ENCODE assay signal across 14 cellular contexts in the genomic region with DNA sequence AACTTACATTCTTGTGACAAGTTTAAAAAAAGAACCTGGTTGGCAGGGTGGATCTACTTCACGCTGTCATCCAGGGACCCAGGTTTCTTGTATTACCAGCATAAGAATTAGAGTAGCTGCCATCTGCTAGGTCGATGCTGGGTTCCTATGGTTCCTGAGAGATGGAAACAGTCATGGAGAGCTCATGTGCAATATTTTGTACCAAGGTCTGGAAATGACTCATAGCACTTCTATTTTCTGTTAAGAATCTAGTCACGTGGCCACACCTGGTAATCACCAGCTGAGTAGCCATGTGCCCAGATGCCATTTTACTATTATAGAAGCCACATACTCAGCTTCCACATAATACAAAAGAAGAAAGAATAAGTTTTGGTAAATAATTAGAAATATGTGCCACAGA.
"Had no signal": no experiment of that assay in that cellular context is flagged by ENCODE, and none has a peak within 500 bp of the region (broad histone marks: within the 10 kb centered on the region; RNA-seq: fewer than 3 reads in every experiment).

No MANE protein-coding gene starts in this region.

- H3K27ac Mint-ChIP-seq: effector memory CD8-positive, alpha-beta T cell; naive thymus-derived CD4-positive, alpha-beta T cell; stimulated activated effector memory CD8-positive, alpha-beta T cell treated with anti-CD3 and anti-CD28 coated beads, Interleukin-12 subunit alpha, Interleukin-12 subunit beta, amount 100 ng/mL, for 72 hours; T-helper 17 cell had no signal

- H3K36me3 Mint-ChIP-seq: stimulated activated effector memory CD8-positive, alpha-beta T cell treated with anti-CD3 and anti-CD28 coated beads, Interleukin-12 subunit alpha, Interleukin-12 subunit beta, amount 100 ng/mL, for 72 hours had no signal

- H3K27me3 ChIP-seq: ascending aorta, tibial artery, uterus had no signal

- H3K36me3 ChIP-seq: ascending aorta, tibial artery, uterus had no signal

- ATAC-seq: effector memory CD8-positive, alpha-beta T cell; naive thymus-derived CD4-positive, alpha-beta T cell; stimulated activated effector memory CD8-positive, alpha-beta T cell treated with anti-CD3 and anti-CD28 coated beads, Interleukin-12 subunit alpha, Interleukin-12 subunit beta, amount 100 ng/mL, for 72 hours; T-helper 17 cell had no signal

- FAIRE-seq: islet of Langerhans had no signal

- H3K27ac ChIP-seq: ascending aorta, tibial artery, uterus had no signal

- H3K4me3 ChIP-seq: ascending aorta, lung, tibial artery, uterus had no signal

- H3K4me3 Mint-ChIP-seq: effector memory CD8-positive, alpha-beta T cell; naive thymus-derived CD4-positive, alpha-beta T cell; stimulated activated effector memory CD8-positive, alpha-beta T cell treated with anti-CD3 and anti-CD28 coated beads, Interleukin-12 subunit alpha, Interleukin-12 subunit beta, amount 100 ng/mL, for 72 hours; T-helper 17 cell had no signal

- DNase-seq: activated CD4-positive, alpha-beta T cell treated with anti-CD3 and anti-CD28 coated beads, Interleukin-2, amount 50 U/mL, for 1 hour; activated CD8-positive, alpha-beta memory T cell treated with anti-CD3 and anti-CD28 coated beads for 24 hours; activated naive CD4-positive, alpha-beta T cell treated with Interleukin-2 at 50 U/mL for 16 hours; dermis blood vessel endothelial cell; effector memory CD8-positive, alpha-beta T cell; naive thymus-derived CD4-positive, alpha-beta T cell; retina; T-helper 17 cell; tibial artery; uterus had no signal

- H3K9me3 ChIP-seq: ascending aorta, tibial artery, uterus had no signal

- H3K27me3 Mint-ChIP-seq: T-helper 17 cell had no signal

- H3K9me3 Mint-ChIP-seq: effector memory CD8-positive, alpha-beta T cell had no signal
